In the genomic region with DNA sequence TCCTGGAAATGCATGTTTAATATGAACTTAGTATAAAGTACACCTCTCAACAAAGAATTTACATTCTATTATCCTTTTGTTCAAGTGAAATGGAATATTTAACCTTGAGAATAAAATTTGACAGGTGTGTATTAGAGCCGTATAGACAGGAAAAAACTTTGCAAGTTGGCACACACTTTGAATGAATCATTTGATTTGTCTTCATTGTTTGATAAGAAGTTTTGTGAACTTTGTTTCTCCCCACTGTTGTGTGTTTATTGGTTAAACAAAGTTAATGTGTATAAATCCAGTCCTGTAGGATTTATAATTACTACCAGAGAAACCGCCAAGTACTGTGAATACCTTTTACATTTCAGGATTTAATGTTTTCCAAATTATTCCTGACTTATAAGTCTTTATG, we compare ENCODE assay signal across 11 cellular contexts. TPM values are rescaled to one million over a fixed set of nuclear protein-coding genes. Genes with fewer than 3 reads are reported as not detected.
DNase-seq lines count a peak whose midpoint lies in the region; ATAC-seq, FAIRE-seq and TF ChIP-seq lines count a peak whose summit lies in the region.
"Had no signal": no experiment of that assay in that cellular context is flagged by ENCODE, and none has a peak within 500 bp of the region (broad histone marks: within the 10 kb centered on the region; RNA-seq: fewer than 3 reads in every experiment).

No MANE protein-coding gene starts in this region.

- peak overlapping the region; percentile 62 for H3K4me2 ChIP-seq in astrocyte (ENCODE audit: low read length)

- H3K9me3 ChIP-seq in astrocyte (ENCODE audit: insufficient read depth, low read depth, low read length) (no peaks in the 10 kb centered on the region), stomach smooth muscle (ENCODE audit: control insufficient read depth in 2 of 2, low read length in 2 of 2) (no peaks in the 10 kb centered on the region)

- H3K4me3 ChIP-seq in astrocyte (ENCODE audit: insufficient read depth, low read depth, low read length) (no peak overlapping the region), stomach smooth muscle (ENCODE audit: low read length in 2 of 2) (peak overlapping the region; percentile 90 to 91)

- peaks cover 9% of the 10 kb centered on the region for H3K36me3 Mint-ChIP-seq in activated naive CD4-positive, alpha-beta T cell treated with anti-CD3 and anti-CD28 coated beads for 36 hours (ENCODE audit: low read depth)
- H3K36me3 Mint-ChIP-seq in astrocyte (ENCODE audit: low read depth, unreplicated experiment) = no peaks in the 10 kb centered on the region
- H3K36me3 Mint-ChIP-seq: natural killer cell treated with Interleukin-12 subunit alpha and Interleukin-12 subunit beta and Interleukin-15 and Interleukin-18, amount 100 ng/mL, for 72 hours had no signal

- peaks cover 12% of the 10 kb centered on the region for H4K20me1 ChIP-seq in astrocyte (ENCODE audit: insufficient read depth, low read length)

- H3K27me3 Mint-ChIP-seq in activated naive CD4-positive, alpha-beta T cell treated with anti-CD3 and anti-CD28 coated beads for 36 hours (ENCODE audit: low read depth) = no peaks in the 10 kb centered on the region
- H3K27me3 Mint-ChIP-seq in astrocyte (ENCODE audit: low read depth, unreplicated experiment) = no peaks in the 10 kb centered on the region

- H3K4me1 ChIP-seq in astrocyte (ENCODE audit: insufficient read depth, low read length) = peaks cover 8% of the 10 kb centered on the region
- no peaks in the 10 kb centered on the region for H3K4me1 ChIP-seq in stomach smooth muscle (ENCODE audit: control insufficient read depth, insufficient read depth, low read length)

- DNase-seq in activated naive CD4-positive, alpha-beta T cell treated with anti-CD3 and anti-CD28 coated beads for 36 hours = no peak
- DNase-seq in activated naive CD4-positive, alpha-beta T cell treated with anti-CD3 and anti-CD28 coated beads, Interleukin-2, amount 50 U/mL, for 16 hours = no peak
- DNase-seq in astrocyte (ENCODE audit: low read depth) (no peak), left colon (no peak), amniotic stem cell (lab: John Stamatoyannopoulos, UW) (no peak), G401 (ENCODE audit: low spot score) (no peak)
- DNase-seq in effector CD4-positive, alpha-beta T cell = no peak
- DNase-seq: activated B cell treated with CpG ODN at 0.5 μM for 24 hours, foreskin melanocyte had no signal

- no peak overlapping the region for H3K27ac Mint-ChIP-seq in activated naive CD4-positive, alpha-beta T cell treated with anti-CD3 and anti-CD28 coated beads for 36 hours
- H3K27ac Mint-ChIP-seq in astrocyte (ENCODE audit: unreplicated experiment) = no peak overlapping the region
- H3K27ac Mint-ChIP-seq: activated B cell treated with CpG ODN at 0.5 μM for 24 hours; natural killer cell treated with Interleukin-12 subunit alpha and Interleukin-12 subunit beta and Interleukin-15 and Interleukin-18, amount 100 ng/mL, for 72 hours had no signal

- no peak overlapping the region for H3K9ac ChIP-seq in astrocyte (ENCODE audit: low read length)
- peak overlapping the region; percentile 13 to 97 for H3K9ac ChIP-seq in stomach smooth muscle (ENCODE audit: low read length in 2 of 2)

- no peak for TF ChIP-seq CTCF in astrocyte (IDR thresholded peaks at IDR 0.05; ENCODE audit: insufficient read depth, low read depth, low read length)

- H3K27me3 ChIP-seq in astrocyte (ENCODE audit: insufficient read depth, low read length) (no peaks in the 10 kb centered on the region), stomach smooth muscle (ENCODE audit: control insufficient read depth in 1 of 2, insufficient read depth in 2 of 2, low read length in 2 of 2) (no peaks in the 10 kb centered on the region)

- intact Hi-C loops in activated naive CD4-positive, alpha-beta T cell treated with anti-CD3 and anti-CD28 coated beads for 36 hours (cut with micrococcal nuclease) = no loop called here
- intact Hi-C loops in left colon (cut with DNase I, micrococcal nuclease) = no loop called here

- H3K27ac ChIP-seq in astrocyte (ENCODE audit: low read depth, low read length) (no peak overlapping the region), stomach smooth muscle (ENCODE audit: low read length) (no peak overlapping the region)

- peak; percentile 14 for ATAC-seq in left colon
- ATAC-seq: natural killer cell treated with Interleukin-12 subunit alpha and Interleukin-12 subunit beta and Interleukin-15 and Interleukin-18, amount 100 ng/mL, for 72 hours had no signal

- H3K4me3 Mint-ChIP-seq in activated naive CD4-positive, alpha-beta T cell treated with anti-CD3 and anti-CD28 coated beads for 36 hours = peak overlapping the region; percentile 37
- peak overlapping the region; percentile 91 for H3K4me3 Mint-ChIP-seq in astrocyte (ENCODE audit: unreplicated experiment)

- H3K9me3 Mint-ChIP-seq in activated naive CD4-positive, alpha-beta T cell treated with anti-CD3 and anti-CD28 coated beads for 36 hours = no peaks in the 10 kb centered on the region
- H3K9me3 Mint-ChIP-seq in astrocyte (ENCODE audit: unreplicated experiment) = no peaks in the 10 kb centered on the region
- H3K9me3 Mint-ChIP-seq: activated B cell treated with CpG ODN at 0.5 μM for 24 hours; natural killer cell treated with Interleukin-12 subunit alpha and Interleukin-12 subunit beta and Interleukin-15 and Interleukin-18, amount 100 ng/mL, for 72 hours had no signal

- peaks cover 6% of the 10 kb centered on the region for H3K79me2 ChIP-seq in astrocyte (ENCODE audit: insufficient read depth, low read length)

- in situ Hi-C loops in G401 (cut with HindIII; ENCODE audit: low sequenced_read_pairs) = no loop called here

- no peak for FAIRE-seq in astrocyte (lab: Jason Lieb, UNC)

- H3K4me1 Mint-ChIP-seq in activated naive CD4-positive, alpha-beta T cell treated with anti-CD3 and anti-CD28 coated beads for 36 hours (ENCODE audit: low read depth) = peaks cover 39% of the 10 kb centered on the region
- H3K4me1 Mint-ChIP-seq in astrocyte (ENCODE audit: low read depth, unreplicated experiment) = peaks cover 5% of the 10 kb centered on the region

- H3K36me3 ChIP-seq in astrocyte (ENCODE audit: insufficient read depth, low read length) (no peaks in the 10 kb centered on the region), stomach smooth muscle (ENCODE audit: control insufficient read depth in 2 of 2, insufficient read depth in 2 of 2, low read length in 2 of 2) (no peaks in the 10 kb centered on the region)

- no peak overlapping the region for H2AFZ ChIP-seq in astrocyte (ENCODE audit: low read depth, low read length)

- CTCF ChIA-PET in activated naive CD4-positive, alpha-beta T cell treated with anti-CD3 and anti-CD28 coated beads for 36 hours (lab: Charles Lee) = interaction anchor here (1.1 to 2.9 kb wide), 3 partner anchors 56 to 89 kb away, joined by 5 to 14 read pairs (median 6); no protein-coding TSS in a partner anchor

RNA-seq across cellular contexts. Expression of a gene that starts 2.0 kb away (rescaled TPM):
- 1 to 10 TPM; 4.4 to 5.1 TPM for total RNA-seq in activated naive CD4-positive, alpha-beta T cell treated with anti-CD3 and anti-CD28 coated beads for 36 hours
- total RNA-seq in astrocyte (8.1 and 9.9 TPM in 2 replicates), left colon (10 to 100 TPM in 1 of 2 donors, 1 to 10 TPM in 1; 7.2 to 10.9 TPM)
- 9.2 and 12.0 TPM in 2 replicates for total RNA-seq in G401 (2014; rRNA removed; shearing (Covaris generic))
